ENCODE assay signal across 15 cellular contexts in genomic region chr12:117087808-117088207, GRCh38. TPM values are rescaled to one million over a fixed set of nuclear protein-coding genes. Genes with fewer than 3 reads are reported as not detected.
DNase-seq lines count a peak whose midpoint lies in the region; ATAC-seq and TF ChIP-seq lines count a peak whose summit lies in the region.
"Had no signal": no experiment of that assay in that cellular context is flagged by ENCODE, and none has a peak within 500 bp of the region (broad histone marks: within the 10 kb centered on the region; RNA-seq: fewer than 3 reads in every experiment).

No MANE protein-coding gene starts in this region.

- H3K4me3 ChIP-seq in left ventricle myocardium inferior (no peak overlapping the region), stomach (no peak overlapping the region)
- H3K4me3 ChIP-seq: BLaER1 had no signal

- peak overlapping the region; percentile 58 for H3K27ac ChIP-seq in left ventricle myocardium inferior (replicated peaks)
- H3K27ac ChIP-seq in cingulate gyrus (ENCODE audit: low read depth, low read length) = peak overlapping the region; percentile 47
- H3K27ac ChIP-seq in stomach = peak overlapping the region in 3 of 5 donors; percentile 0 to 90 (median 69)
- H3K27ac ChIP-seq: BLaER1 had no signal

- H3K9me3 Mint-ChIP-seq in WTC11 = peaks cover 16% of the 10 kb centered on the region

- DNase-seq in left ventricle myocardium inferior = no peak
- no peak for DNase-seq in left cardiac atrium
- DNase-seq in WTC11 (ENCODE audit: low spot score) = no peak
- DNase-seq in stomach = no peak
- no peak for DNase-seq in RPMI8226
- no peak for DNase-seq in GM19238 (ENCODE audit: insufficient read length, low spot score)
- DNase-seq: 8988T, AML-193, Caco-2, DMS53, GF-D8 had no signal

- H3K4me1 ChIP-seq in left ventricle myocardium inferior (peaks cover 85% of the 10 kb centered on the region), stomach (peaks cover 34 to 83% (median 55%) of the 10 kb centered on the region in 4 donors)

- H3K27me3 ChIP-seq in left ventricle myocardium inferior (ENCODE audit: low read depth) (no peaks in the 10 kb centered on the region), stomach (no peaks in the 10 kb centered on the region)
- H3K27me3 ChIP-seq: BLaER1 had no signal

- TF ChIP-seq EP300 in stomach (IDR thresholded peaks at IDR 0.05) = no peak

- peaks cover 12% of the 10 kb centered on the region for H3K9me3 ChIP-seq in left ventricle myocardium inferior (replicated peaks)
- H3K9me3 ChIP-seq in stomach = no peaks in the 10 kb centered on the region

- no peak for TF ChIP-seq POLR2A in stomach (IDR thresholded peaks at IDR 0.05)

- intact Hi-C loops in left ventricle myocardium inferior (cut with micrococcal nuclease) = no loop called here
- intact Hi-C loops in left cardiac atrium (cut with DNase I) = no loop called here
- intact Hi-C loops in stomach (cut with DNase I; ENCODE audit: low total_unique reads) = no loop called here

- CTCF ChIA-PET in WTC11 (lab: Charles Lee) = interaction anchor here (0.6 to 1.5 kb wide), 3 partner anchors 32 to 1160 kb away, joined by 3 to 4 read pairs (median 3); no protein-coding TSS in a partner anchor

- ATAC-seq in left cardiac atrium (no peak), WTC11 (no peak), HG02870 (IDR thresholded peaks at IDR 0.05; ENCODE audit: unreplicated experiment) (no peak)

- H3K36me3 Mint-ChIP-seq in WTC11 = peaks cover 12% of the 10 kb centered on the region

- H3K27ac Mint-ChIP-seq in WTC11 = no peak overlapping the region
- H3K27ac Mint-ChIP-seq: CD8-positive, alpha-beta memory T cell had no signal

- H3K36me3 ChIP-seq in left ventricle myocardium inferior = no peaks in the 10 kb centered on the region
- H3K36me3 ChIP-seq in stomach = no peaks in the 10 kb centered on the region

- POLR2A ChIA-PET in WTC11 (lab: Charles Lee) = interaction anchor here (1.9 kb wide), 1 partner anchor 11 kb away, joined by 6 read pairs; the partner anchor contains the start of gene TESC

- TF ChIP-seq CTCF in left ventricle myocardium inferior (IDR thresholded peaks at IDR 0.05; ENCODE audit: borderline replicate concordance) (no peak), WTC11 (IDR thresholded peaks at IDR 0.05) (no peak), stomach (IDR thresholded peaks at IDR 0.05) (no peak)

- no peaks in the 10 kb centered on the region for H3K27me3 Mint-ChIP-seq in WTC11 (ENCODE audit: low read depth)

- WGBS in stomach, 5 donors = 39 to 67% (median 48%) methylated on average over 3 of the region's 3 CpGs

- peaks cover 4% of the 10 kb centered on the region for H3K4me1 Mint-ChIP-seq in WTC11

- no peak overlapping the region for H3K4me3 Mint-ChIP-seq in WTC11
- H3K4me3 Mint-ChIP-seq: CD8-positive, alpha-beta memory T cell had no signal

TF ChIP-seq in WTC11, 78 proteins besides CTCF, POLR2A, EP300 and RAD21:
- TF ChIP-seq ZBTB21 (CRISPR knock-in tag; IDR thresholded peaks at IDR 0.05; ENCODE audit: borderline replicate concordance) (no peak), ERG (CRISPR knock-in tag; IDR thresholded peaks at IDR 0.05) (no peak), ZNF138 (CRISPR knock-in tag; conservative IDR thresholded peaks at IDR 0.05) (no peak), GTF2I (CRISPR knock-in tag; conservative IDR thresholded peaks at IDR 0.05) (peak; percentile 52; the same call in 1 of the 2 replicates), ZNF416 (CRISPR knock-in tag; IDR thresholded peaks at IDR 0.05) (no peak)

RNA-seq across cellular contexts. Expression of gene TESC, which starts 11.4 kb away (rescaled TPM):
- total RNA-seq in left ventricle myocardium inferior (92.1 TPM), left cardiac atrium (10 to 100 TPM; 35.1 to 41.2 TPM), WTC11 (2021) (10.8 to 15.5 TPM (median 14.9 TPM) in 3 replicates), stomach (100 to 1,000 TPM in 2 of 5 donors, 10 to 100 TPM in 2, not detected in 1; 51.3 to 352 (median 103) TPM)
- 100 to 1,000 TPM in 1 of 3 donors, 10 to 100 TPM in 2; 70.3 to 183 (median 87.5) TPM for polyA plus RNA-seq in stomach
